ENCODE assay signal across 1 cellular context in the genomic region with DNA sequence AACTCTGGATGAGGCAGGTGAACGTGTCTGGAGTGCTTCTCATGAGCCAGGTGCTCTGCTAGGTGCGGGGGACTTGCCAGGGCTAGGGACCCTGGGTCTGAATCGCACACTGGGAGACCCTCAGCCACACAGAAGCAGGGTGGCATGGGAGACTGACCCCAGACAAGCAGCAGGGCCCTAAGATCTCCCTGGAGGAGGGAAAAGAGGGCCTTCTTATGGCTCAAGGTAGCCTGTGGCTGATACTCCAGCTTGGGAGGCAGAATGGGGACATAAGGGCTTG.
TF ChIP-seq lines count a peak whose summit lies in the region.

No MANE protein-coding gene starts in this region.

TF ChIP-seq in SK-N-SH treated with all-trans-retinoic acid at 6 μM for 48 hours, 23 proteins besides CTCF, POLR2A, EP300 and RAD21 (continued from another document):
- TF ChIP-seq ZNF565 (CRISPR knock-in tag; conservative IDR thresholded peaks at IDR 0.05; ENCODE audit: low read depth) (no peak), TOX (CRISPR knock-in tag; IDR thresholded peaks at IDR 0.05; ENCODE audit: borderline replicate concordance) (no peak), ZFP30 (CRISPR knock-in tag; IDR thresholded peaks at IDR 0.05) (no peak), PATZ1 (CRISPR knock-in tag; IDR thresholded peaks at IDR 0.05; ENCODE audit: borderline replicate concordance) (no peak), ZNF70 (CRISPR knock-in tag; IDR thresholded peaks at IDR 0.05) (no peak), ZC3H10 (CRISPR knock-in tag; IDR thresholded peaks at IDR 0.05) (no peak), ISL1 (CRISPR knock-in tag; IDR thresholded peaks at IDR 0.05) (no peak), OSR1 (CRISPR knock-in tag; IDR thresholded peaks at IDR 0.05) (no peak), BACH2 (CRISPR knock-in tag; IDR thresholded peaks at IDR 0.05; ENCODE audit: borderline replicate concordance) (no peak)
